ENCODE assay signal across 17 cellular contexts in genomic region chr4:41572414-41572986, GRCh38. TPM values are rescaled to one million over a fixed set of nuclear protein-coding genes. Genes with fewer than 3 reads are reported as not detected.
DNase-seq lines count a peak whose midpoint lies in the region; ATAC-seq, FAIRE-seq and TF ChIP-seq lines count a peak whose summit lies in the region.
"Had no signal": no experiment of that assay in that cellular context is flagged by ENCODE, and none has a peak within 500 bp of the region (broad histone marks: within the 10 kb centered on the region; RNA-seq: fewer than 3 reads in every experiment).

No MANE protein-coding gene starts in this region.

- WGBS in mesenchymal stem cell: 52% methylated on average over 5 of the region's 5 CpGs

- H3K9me3 ChIP-seq in mesenchymal stem cell (ENCODE audit: control insufficient read depth, low read length): no peaks in the 10 kb centered on the region
- no peaks in the 10 kb centered on the region for H3K9me3 ChIP-seq in thoracic aorta
- H3K9me3 ChIP-seq in colonic mucosa: no peaks in the 10 kb centered on the region
- H3K9me3 ChIP-seq: SJCRH30, uterus had no signal

- H2AFZ ChIP-seq in mesenchymal stem cell (ENCODE audit: low read depth, low read length): no peak overlapping the region

- H3K79me1 ChIP-seq in mesenchymal stem cell (replicated peaks; ENCODE audit: low read length, poor library complexity, severe bottlenecking): no peaks in the 10 kb centered on the region

- H3K4me3 Mint-ChIP-seq in activated CD4-positive, alpha-beta T cell treated with anti-CD3 and anti-CD28 coated beads, Interleukin-2, amount 10 ng/mL, durations not matched to agents 24 days and 14 days: no peak overlapping the region
- H3K4me3 Mint-ChIP-seq: activated CD4-positive, alpha-beta memory T cell treated with anti-CD3 and anti-CD28 coated beads for 36 hours; activated T-helper 17 cell treated with anti-CD3 and anti-CD28 coated beads, Interleukin-2, amount 50 U/mL, for 72 hours; stimulated activated effector memory CD8-positive, alpha-beta T cell treated with anti-CD3 and anti-CD28 coated beads, Interleukin-12 subunit alpha, Interleukin-12 subunit beta, amount 100 ng/mL, for 72 hours had no signal

- peak overlapping the region; percentile 65 for H3K9ac ChIP-seq in mesenchymal stem cell (ENCODE audit: low read length)
- no peak overlapping the region for H3K9ac ChIP-seq in colonic mucosa (ENCODE audit: low read depth in 2 of 2, low read length in 2 of 2)

- H3K4me1 ChIP-seq in mesenchymal stem cell (ENCODE audit: control insufficient read depth, insufficient read depth, low read depth, low read length): no peaks in the 10 kb centered on the region
- peaks cover 20 to 80% of the 10 kb centered on the region in 2 donors for H3K4me1 ChIP-seq in thoracic aorta (ENCODE audit: control insufficient read depth in 1 of 2, low read depth in 2 of 2)
- H3K4me1 ChIP-seq in colonic mucosa: no peaks in the 10 kb centered on the region
- H3K4me1 ChIP-seq: uterus had no signal

- no peak overlapping the region for H4K8ac ChIP-seq in mesenchymal stem cell (ENCODE audit: low read length)

- no peak overlapping the region for H4K91ac ChIP-seq in mesenchymal stem cell (ENCODE audit: low read length)

- H3K4me3 ChIP-seq in mesenchymal stem cell (ENCODE audit: insufficient read depth in 1 of 2, low read depth in 1 of 2, low read length in 2 of 2) (peak overlapping the region in 1 of 2 experiments; percentile 63), thoracic aorta (peak overlapping the region; percentile 30), colonic mucosa (no peak overlapping the region)
- H3K4me3 ChIP-seq: SJCRH30, uterus had no signal

- H3K27me3 Mint-ChIP-seq in activated CD4-positive, alpha-beta T cell treated with anti-CD3 and anti-CD28 coated beads, Interleukin-2, amount 10 ng/mL, durations not matched to agents 24 days and 14 days: no peaks in the 10 kb centered on the region
- H3K27me3 Mint-ChIP-seq: activated CD4-positive, alpha-beta memory T cell treated with anti-CD3 and anti-CD28 coated beads for 36 hours; activated T-helper 17 cell treated with anti-CD3 and anti-CD28 coated beads, Interleukin-2, amount 50 U/mL, for 72 hours had no signal

- no peak overlapping the region for H2BK12ac ChIP-seq in mesenchymal stem cell (ENCODE audit: low read length in 2 of 2)

- intact Hi-C loops in activated CD4-positive, alpha-beta T cell treated with anti-CD3 and anti-CD28 coated beads, Interleukin-2, amount 10 ng/mL, durations not matched to agents 24 days and 14 days (cut with micrococcal nuclease): no loop called here
- intact Hi-C loops in colonic mucosa (cut with DNase I): no loop called here

- H2AK5ac ChIP-seq in mesenchymal stem cell (ENCODE audit: low read length, severe bottlenecking): no peak overlapping the region

- H3K14ac ChIP-seq in mesenchymal stem cell (ENCODE audit: low read length in 2 of 2): no peak overlapping the region

- DNase-seq in activated CD4-positive, alpha-beta T cell treated with anti-CD3 and anti-CD28 coated beads, Interleukin-2, amount 10 ng/mL, durations not matched to agents 24 days and 14 days: no peak
- no peak for DNase-seq in activated CD4-positive, alpha-beta T cell treated with anti-CD3 and anti-CD28 coated beads for 48 hours
- peak; percentile 33 for DNase-seq in mesenchymal stem cell
- no peak for DNase-seq in thoracic aorta (ENCODE audit: low spot score)
- DNase-seq in nucleus accumbens (lab: John Stamatoyannopoulos, UW): no peak
- no peak for DNase-seq in colonic mucosa
- no peak for DNase-seq in NCI-H226
- DNase-seq: activated CD4-positive, alpha-beta memory T cell treated with anti-CD3 and anti-CD28 coated beads for 36 hours; anterior cingulate cortex; islet precursor cell; NCI-H1092; retina; SJCRH30; uterus had no signal

- FAIRE-seq in endometrium (lab: Jason Lieb, UNC): peak; percentile 45

- H3K18ac ChIP-seq in mesenchymal stem cell (ENCODE audit: low read depth in 1 of 2, low read length in 2 of 2): no peak overlapping the region

- H3K4ac ChIP-seq in mesenchymal stem cell (ENCODE audit: low read depth in 1 of 2, low read length in 2 of 2): no peak overlapping the region

- no peaks in the 10 kb centered on the region for H3K36me3 ChIP-seq in mesenchymal stem cell (ENCODE audit: control insufficient read depth in 1 of 2, insufficient read depth in 2 of 2, low read depth in 1 of 2, low read length in 2 of 2)
- no peaks in the 10 kb centered on the region for H3K36me3 ChIP-seq in thoracic aorta
- H3K36me3 ChIP-seq in colonic mucosa: no peaks in the 10 kb centered on the region
- H3K36me3 ChIP-seq: SJCRH30, uterus had no signal

- H2BK5ac ChIP-seq in mesenchymal stem cell (ENCODE audit: low read depth, low read length, poor library complexity, severe bottlenecking): no peak overlapping the region

- no peak overlapping the region for H2BK120ac ChIP-seq in mesenchymal stem cell (ENCODE audit: low read depth, low read length)

- no peak overlapping the region for H3K4me2 ChIP-seq in mesenchymal stem cell (ENCODE audit: low read length, poor library complexity, severe bottlenecking)

- H3K27me3 ChIP-seq in mesenchymal stem cell (ENCODE audit: control insufficient read depth in 1 of 2, insufficient read depth in 1 of 2, low read length in 2 of 2) (no peaks in the 10 kb centered on the region), thoracic aorta (replicated peaks; ENCODE audit: insufficient read depth) (no peaks in the 10 kb centered on the region), colonic mucosa (no peaks in the 10 kb centered on the region)
- H3K27me3 ChIP-seq: SJCRH30, uterus had no signal

- no peaks in the 10 kb centered on the region for H3K36me3 Mint-ChIP-seq in activated CD4-positive, alpha-beta T cell treated with anti-CD3 and anti-CD28 coated beads, Interleukin-2, amount 10 ng/mL, durations not matched to agents 24 days and 14 days (ENCODE audit: low read depth)
- H3K36me3 Mint-ChIP-seq: activated CD4-positive, alpha-beta memory T cell treated with anti-CD3 and anti-CD28 coated beads for 36 hours; stimulated activated effector memory CD8-positive, alpha-beta T cell treated with anti-CD3 and anti-CD28 coated beads, Interleukin-12 subunit alpha, Interleukin-12 subunit beta, amount 100 ng/mL, for 72 hours had no signal

- TF ChIP-seq CTCF in thoracic aorta (IDR thresholded peaks at IDR 0.05) (no peak), colonic mucosa (IDR thresholded peaks at IDR 0.05) (no peak)

- H2BK15ac ChIP-seq in mesenchymal stem cell (ENCODE audit: low read depth, poor library complexity, severe bottlenecking): no peak overlapping the region

- peak overlapping the region; percentile 2 for H3K27ac Mint-ChIP-seq in activated CD4-positive, alpha-beta T cell treated with anti-CD3 and anti-CD28 coated beads, Interleukin-2, amount 10 ng/mL, durations not matched to agents 24 days and 14 days
- H3K27ac Mint-ChIP-seq: activated CD4-positive, alpha-beta memory T cell treated with anti-CD3 and anti-CD28 coated beads for 36 hours; activated T-helper 17 cell treated with anti-CD3 and anti-CD28 coated beads, Interleukin-2, amount 50 U/mL, for 72 hours; stimulated activated effector memory CD8-positive, alpha-beta T cell treated with anti-CD3 and anti-CD28 coated beads, Interleukin-12 subunit alpha, Interleukin-12 subunit beta, amount 100 ng/mL, for 72 hours had no signal

- H3K27ac ChIP-seq in mesenchymal stem cell (ENCODE audit: low read length, poor library complexity, severe bottlenecking) (no peak overlapping the region), thoracic aorta (no peak overlapping the region), colonic mucosa (no peak overlapping the region)
- H3K27ac ChIP-seq: SJCRH30, uterus had no signal

- ATAC-seq in thoracic aorta (ENCODE audit: insufficient number of reproducible peaks, low FRiP score, low read depth): no peak
- ATAC-seq: activated T-helper 17 cell treated with anti-CD3 and anti-CD28 coated beads, Interleukin-2, amount 50 U/mL, for 72 hours; stimulated activated effector memory CD8-positive, alpha-beta T cell treated with anti-CD3 and anti-CD28 coated beads, Interleukin-12 subunit alpha, Interleukin-12 subunit beta, amount 100 ng/mL, for 72 hours had no signal

- H3K23ac ChIP-seq in mesenchymal stem cell (ENCODE audit: low read length in 2 of 2): no peak overlapping the region

- H3K9me3 Mint-ChIP-seq in activated CD4-positive, alpha-beta T cell treated with anti-CD3 and anti-CD28 coated beads, Interleukin-2, amount 10 ng/mL, durations not matched to agents 24 days and 14 days: no peaks in the 10 kb centered on the region
- H3K9me3 Mint-ChIP-seq: activated CD4-positive, alpha-beta memory T cell treated with anti-CD3 and anti-CD28 coated beads for 36 hours; activated T-helper 17 cell treated with anti-CD3 and anti-CD28 coated beads, Interleukin-2, amount 50 U/mL, for 72 hours; stimulated activated effector memory CD8-positive, alpha-beta T cell treated with anti-CD3 and anti-CD28 coated beads, Interleukin-12 subunit alpha, Interleukin-12 subunit beta, amount 100 ng/mL, for 72 hours had no signal

- no peaks in the 10 kb centered on the region for H3K4me1 Mint-ChIP-seq in activated CD4-positive, alpha-beta T cell treated with anti-CD3 and anti-CD28 coated beads, Interleukin-2, amount 10 ng/mL, durations not matched to agents 24 days and 14 days
- H3K4me1 Mint-ChIP-seq: activated T-helper 17 cell treated with anti-CD3 and anti-CD28 coated beads, Interleukin-2, amount 50 U/mL, for 72 hours; stimulated activated effector memory CD8-positive, alpha-beta T cell treated with anti-CD3 and anti-CD28 coated beads, Interleukin-12 subunit alpha, Interleukin-12 subunit beta, amount 100 ng/mL, for 72 hours had no signal

RNA-seq across cellular contexts. Expression of gene LIMCH1, which starts 34.5 kb away (rescaled TPM):
- not detected in 2 replicates for total RNA-seq in activated CD4-positive, alpha-beta T cell treated with anti-CD3 and anti-CD28 coated beads, Interleukin-2, amount 10 ng/mL, durations not matched to agents 24 days and 14 days
- 30.9 TPM for polyA plus RNA-seq in mesenchymal stem cell (2013, experiment 1 of 2)
- polyA plus RNA-seq in mesenchymal stem cell (2013, experiment 2 of 2): 33.6 TPM
- 100 to 1,000 TPM in 1 of 2 donors, 10 to 100 TPM in 1; 95.3 to 158 TPM for total RNA-seq in thoracic aorta
- total RNA-seq in colonic mucosa: 10 to 100 TPM in 1 of 2 donors, 1 to 10 TPM in 1; 4.7 to 14.4 TPM
- total RNA-seq: activated CD4-positive, alpha-beta memory T cell treated with anti-CD3 and anti-CD28 coated beads for 36 hours; activated T-helper 17 cell treated with anti-CD3 and anti-CD28 coated beads, Interleukin-2, amount 50 U/mL, for 72 hours had no signal

Comparison
In these comparisons a context has a peak if more than half of its experiments do, and no peak if none do; other contexts are left out.
1. RNA of gene LIMCH1, which starts 34.5 kb away (total RNA-seq): 95.3 to 158 TPM in thoracic aorta; 4.7 to 14.4 TPM in colonic mucosa and not detected in activated CD4-positive, alpha-beta T cell treated with anti-CD3 and anti-CD28 coated beads, Interleukin-2, amount 10 ng/mL, durations not matched to agents 24 days and 14 days; every median in the first group is over 4 times any median in the second.